Comparison of ENCODE assay signal across 8 cellular contexts in the genomic region with DNA sequence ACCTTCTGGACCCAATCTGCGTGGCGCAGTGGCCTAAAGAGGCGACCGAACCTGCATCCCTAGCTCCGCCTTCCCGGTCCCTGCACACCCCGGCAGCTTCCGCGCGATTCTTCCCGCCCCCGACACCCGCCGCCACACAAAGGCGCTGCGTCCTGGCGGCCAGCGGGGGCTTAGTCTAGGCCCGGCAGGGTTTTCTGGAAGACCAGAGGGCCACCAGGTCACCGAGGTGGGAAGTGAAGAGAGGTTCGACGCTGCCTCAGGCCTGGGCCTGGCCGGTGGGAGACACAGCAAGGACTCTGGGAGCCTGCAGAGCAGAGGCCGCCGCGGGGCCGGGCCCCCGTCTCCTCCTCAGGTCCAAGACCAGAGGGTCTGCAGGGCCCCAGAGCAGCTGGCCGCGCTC.
DNase-seq lines count a peak whose midpoint lies in the region; ATAC-seq and TF ChIP-seq lines count a peak whose summit lies in the region.

No MANE protein-coding gene starts in this region.

- 14% methylated on average over 30 of the region's 30 CpGs for WGBS in smooth muscle cell (ENCODE audit: low lambda C conversion rate)

- DNase-seq in activated CD8-positive, alpha-beta memory T cell treated with anti-CD3 and anti-CD28 coated beads, Interleukin-2, amount 50 U/mL, for 48 hours, result peak; percentile 81
- DNase-seq in fibroblast of mammary gland (ENCODE audit: low read depth) (no peak), smooth muscle cell (lab: John Stamatoyannopoulos, UW; ENCODE audit: unreplicated experiment) (no peak), dermis blood vessel endothelial cell (no peak), NCI-H2171 (lab: John Stamatoyannopoulos, UW) (no peak), NCI-H2107 treated with DMSO at 0.1 percent for 48 hours (lab: John Stamatoyannopoulos, UW; ENCODE audit: unreplicated experiment) (no peak)

- H3K27me3 ChIP-seq in smooth muscle cell (ENCODE audit: low read depth), result no peaks in the 10 kb centered on the region

- peaks cover 19% of the 10 kb centered on the region for H3K4me1 ChIP-seq in smooth muscle cell (ENCODE audit: low read depth)

- H2AFZ ChIP-seq in smooth muscle cell (ENCODE audit: low read depth), result peak overlapping the region; percentile 94

- no peak overlapping the region for H3K27ac ChIP-seq in smooth muscle cell (ENCODE audit: low read depth)

- H3F3A ChIP-seq in smooth muscle cell (ENCODE audit: low read depth), result no peaks in the 10 kb centered on the region

- H3K4me2 ChIP-seq in smooth muscle cell, result peak overlapping the region; percentile 86

- H3K9ac ChIP-seq in smooth muscle cell (ENCODE audit: low read depth), result peak overlapping the region; percentile 45

- no peaks in the 10 kb centered on the region for H3K36me3 ChIP-seq in smooth muscle cell (ENCODE audit: low read depth)

- ATAC-seq in HG02885 (IDR thresholded peaks at IDR 0.05; ENCODE audit: poor library complexity, unreplicated experiment), result peak; percentile 28
- ATAC-seq in HG03139 (IDR thresholded peaks at IDR 0.05; ENCODE audit: unreplicated experiment), result no peak

- no peaks in the 10 kb centered on the region for H4K20me1 ChIP-seq in smooth muscle cell (ENCODE audit: low read depth)

- no peaks in the 10 kb centered on the region for H3K79me2 ChIP-seq in smooth muscle cell (ENCODE audit: low read depth)

- no peak for TF ChIP-seq CTCF in fibroblast of mammary gland (conservative IDR thresholded peaks at IDR 0.05; ENCODE audit: control insufficient read depth, insufficient read depth, low read depth, low read length)
- no peak for TF ChIP-seq CTCF in smooth muscle cell (IDR thresholded peaks at IDR 0.05; ENCODE audit: borderline replicate concordance, insufficient read depth, poor library complexity, severe bottlenecking)

- H3K9me3 ChIP-seq in smooth muscle cell (replicated peaks; ENCODE audit: low read depth), result no peaks in the 10 kb centered on the region

- H3K4me3 ChIP-seq in fibroblast of mammary gland (ENCODE audit: control insufficient read depth, low read depth, low read length), result peak overlapping the region; percentile 37
- H3K4me3 ChIP-seq in smooth muscle cell, result peak overlapping the region; percentile 51
